In the genomic region with DNA sequence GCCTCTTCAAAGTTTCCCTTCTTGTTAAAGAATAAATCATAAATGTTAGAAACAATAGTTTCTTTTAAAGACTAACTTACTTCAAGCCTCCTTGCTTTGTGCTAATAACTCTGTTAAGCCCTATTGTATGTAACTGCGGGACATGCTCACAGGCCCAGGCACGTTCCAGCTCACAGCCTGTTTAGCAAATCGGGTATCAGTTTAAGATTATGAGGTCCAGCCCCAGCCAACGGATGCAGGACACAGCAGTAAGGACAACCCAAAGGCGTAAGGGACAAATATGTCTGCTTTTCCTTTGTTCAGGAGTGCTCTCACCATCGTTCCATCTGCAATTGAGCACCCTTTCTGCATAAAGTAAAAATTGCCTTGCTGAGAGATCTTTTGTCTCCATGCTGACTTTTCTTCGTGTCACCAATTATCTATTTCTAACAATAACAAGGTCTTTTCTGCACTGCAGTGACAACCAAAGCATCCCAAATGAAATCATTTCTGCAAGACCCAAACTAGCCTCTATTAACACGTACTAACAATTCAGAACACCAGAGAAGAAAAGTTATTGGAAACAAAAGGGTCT, we compare ENCODE assay signal across 8 cellular contexts. TPM values are rescaled to one million over a fixed set of nuclear protein-coding genes. Genes with fewer than 3 reads are reported as not detected.
DNase-seq lines count a peak whose midpoint lies in the region; ATAC-seq and TF ChIP-seq lines count a peak whose summit lies in the region.

No MANE protein-coding gene starts in this region.

- peaks cover 33% of the 10 kb centered on the region for H3K79me2 ChIP-seq in mesendoderm (ENCODE audit: control insufficient read depth, insufficient read depth, low read length)

- no peak overlapping the region for H2BK5ac ChIP-seq in mesendoderm (ENCODE audit: low read length)

- H3K4me3 Mint-ChIP-seq in HFFc6 (peak overlapping the region; percentile 96), MCF 10A (ENCODE audit: unreplicated experiment) (peak overlapping the region; percentile 91)

- H3K9me3 Mint-ChIP-seq in HFFc6 (no peaks in the 10 kb centered on the region; the same call in 1 of the 2 replicates), MCF 10A (ENCODE audit: unreplicated experiment) (no peaks in the 10 kb centered on the region)

- H4K5ac ChIP-seq in mesendoderm (ENCODE audit: low read length) = no peak overlapping the region

- peaks cover 2% of the 10 kb centered on the region; the same call in 1 of the 2 replicates for H3K27me3 Mint-ChIP-seq in HFFc6 (ENCODE audit: insufficient read depth)
- H3K27me3 Mint-ChIP-seq in MCF 10A (ENCODE audit: insufficient read depth, unreplicated experiment) = no peaks in the 10 kb centered on the region

- H3K56ac ChIP-seq in mesendoderm (ENCODE audit: low read length) = peak overlapping the region; percentile 99

- H3K27me3 ChIP-seq in mesendoderm (ENCODE audit: insufficient read depth, low read length, poor library complexity) = no peaks in the 10 kb centered on the region

- POLR2A ChIA-PET in AG04449 (lab: Yijun Ruan, JAX) (no interaction called here), MCF 10A (lab: Yijun Ruan, JAX) (interaction anchor here (1.0 to 6.4 kb wide), 3 partner anchors 18 to 28 kb away, joined by 3 to 79 read pairs (median 3); partner anchors contain the start of gene TMEM14C)

- H2BK120ac ChIP-seq in mesendoderm (ENCODE audit: low read depth, low read length) = no peak overlapping the region

- no peak overlapping the region for H4K8ac ChIP-seq in mesendoderm (ENCODE audit: low read depth, low read length)

- no peak overlapping the region for H3K4ac ChIP-seq in mesendoderm (ENCODE audit: low read depth, low read length)

- H3K4me1 ChIP-seq in mesendoderm (ENCODE audit: control insufficient read depth, low read depth, low read length) = peaks cover 2% of the 10 kb centered on the region

- H3K9ac ChIP-seq in mesendoderm (ENCODE audit: low read length) = peak overlapping the region; percentile 98

- ATAC-seq in GM18907 (IDR thresholded peaks at IDR 0.05; ENCODE audit: unreplicated experiment) (no peak), GM18861 (IDR thresholded peaks at IDR 0.05; ENCODE audit: unreplicated experiment) (no peak)

- peak overlapping the region; percentile 53 for H3K4me2 ChIP-seq in mesendoderm (ENCODE audit: low read length)

- CTCF ChIA-PET in AG04449 (lab: Yijun Ruan, JAX) (interaction anchor here (1.0 kb wide), 1 partner anchor 262 kb away, joined by 3 read pairs; no protein-coding TSS in a partner anchor), MCF 10A (lab: Yijun Ruan, JAX) (interaction anchor here (0.6 to 1.0 kb wide), 5 partner anchors 9 to 376 kb away, joined by 3 to 5 read pairs (median 4); no protein-coding TSS in a partner anchor)

- H3K27ac ChIP-seq in mesendoderm (ENCODE audit: low read depth, low read length) = no peak overlapping the region

- H3K18ac ChIP-seq in mesendoderm (ENCODE audit: low read length) = no peak overlapping the region

- DNase-seq in AG04449 (ENCODE audit: low read depth, low spot score) = no peak
- no peak for DNase-seq in HFFc6
- no peak for DNase-seq in MCF 10A (ENCODE audit: unreplicated experiment)
- peak; percentile 26 for DNase-seq in mesendoderm
- no peak for DNase-seq in NCI-H2081 treated with DMSO at 0.1 percent for 48 hours (lab: John Stamatoyannopoulos, UW)
- DNase-seq in NCI-H510A (lab: John Stamatoyannopoulos, UW) = no peak

- no peaks in the 10 kb centered on the region for H3K36me3 ChIP-seq in mesendoderm (ENCODE audit: control insufficient read depth, insufficient read depth, low read length)

- intact Hi-C loops in MCF 10A (cut with micrococcal nuclease) = no loop called here

- H2AK5ac ChIP-seq in mesendoderm (ENCODE audit: low read length) = no peak overlapping the region

- no peak overlapping the region for H2BK15ac ChIP-seq in mesendoderm (replicated peaks; ENCODE audit: low read depth)

- H3K79me1 ChIP-seq in mesendoderm (ENCODE audit: low read length) = peaks cover 6% of the 10 kb centered on the region

- TF ChIP-seq CTCF in AG04449 (IDR thresholded peaks at IDR 0.05; ENCODE audit: insufficient read depth, low read length, missing control alignments) = no peak
- TF ChIP-seq CTCF in HFFc6 (IDR thresholded peaks at IDR 0.05) = no peak
- TF ChIP-seq CTCF in MCF 10A (IDR thresholded peaks at IDR 0.05; ENCODE audit: unreplicated experiment) = no peak

- H3K36me3 Mint-ChIP-seq in HFFc6 (ENCODE audit: low read depth) (peaks cover 18% of the 10 kb centered on the region), MCF 10A (ENCODE audit: insufficient read depth, unreplicated experiment) (peaks cover 12% of the 10 kb centered on the region)

- no TSS peak for BruUV-seq in MCF 10A (replicated peaks; lab: Mats Ljungman, UMichigan)

- peak overlapping the region; percentile 19 for H3K23ac ChIP-seq in mesendoderm (ENCODE audit: low read length)

- H3K4me1 Mint-ChIP-seq in HFFc6 (ENCODE audit: low read depth) (peaks cover 25% of the 10 kb centered on the region), MCF 10A (ENCODE audit: insufficient read depth, unreplicated experiment) (peaks cover 5% of the 10 kb centered on the region)

- H3K27ac Mint-ChIP-seq in HFFc6 (peak overlapping the region; percentile 72), MCF 10A (ENCODE audit: low read depth, unreplicated experiment) (peak overlapping the region; percentile 100)

- WGBS in mesendoderm (ENCODE audit: extremely low coverage, insufficient coverage, low lambda C conversion rate) = no CpG with 5 or more reads among the region's 8 CpGs

- H3K4me3 ChIP-seq in AG04449 (ENCODE audit: low read depth, low read length) = peak overlapping the region; percentile 99
- H3K4me3 ChIP-seq in mesendoderm (ENCODE audit: low read length) = peak overlapping the region; percentile 99

RNA-seq across cellular contexts. Expression of gene C6orf52, which starts 1.4 kb away (rescaled TPM):
- total RNA-seq in HFFc6 (2021; fragmentation: NEBNext Ultra II Directional; extraction: Animal tissue kit (Norgen Biotek cat#: 25700)) = not detected
- total RNA-seq in MCF 10A (2022) = 5.0 and 6.5 TPM in 2 replicates
- polyA plus RNA-seq in mesendoderm (2013, experiment 1 of 2) = 2.3 TPM
- 2.0 TPM for polyA plus RNA-seq in mesendoderm (2013, experiment 2 of 2)

RNA-seq across cellular contexts. Expression of gene PAK1IP1, which starts 1.7 kb away (rescaled TPM):
- total RNA-seq in HFFc6 (2021; fragmentation: NEBNext Ultra II Directional; extraction: Animal tissue kit (Norgen Biotek cat#: 25700)) = 10 to 100 TPM; 18.2 to 23.1 (median 19.4) TPM
- 27.0 and 38.1 TPM in 2 replicates for total RNA-seq in MCF 10A (2022)
- 84.9 TPM for polyA plus RNA-seq in mesendoderm (2013, experiment 1 of 2)
- polyA plus RNA-seq in mesendoderm (2013, experiment 2 of 2) = 92.9 TPM

RNA-seq across cellular contexts. Expression of gene TMEM14C, which starts 29.8 kb away (rescaled TPM):
- total RNA-seq in HFFc6 (2021; fragmentation: NEBNext Ultra II Directional; extraction: Animal tissue kit (Norgen Biotek cat#: 25700)) = 100 to 1,000 TPM; 140 to 158 (median 145) TPM
- 159 and 160 TPM in 2 replicates for total RNA-seq in MCF 10A (2022)
- 183 TPM for polyA plus RNA-seq in mesendoderm (2013, experiment 1 of 2)
- 184 TPM for polyA plus RNA-seq in mesendoderm (2013, experiment 2 of 2)

RNA-seq across cellular contexts. Expression of gene TMEM14B, which starts 54.6 kb away (rescaled TPM):
- total RNA-seq in HFFc6 (2021; fragmentation: NEBNext Ultra II Directional; extraction: Animal tissue kit (Norgen Biotek cat#: 25700)) = 100 to 1,000 TPM in 1 of 6 experiments, 10 to 100 TPM in 5; 82.7 to 113 (median 96.7) TPM
- 122 and 143 TPM in 2 replicates for total RNA-seq in MCF 10A (2022)
- 112 TPM for polyA plus RNA-seq in mesendoderm (2013, experiment 1 of 2)
- polyA plus RNA-seq in mesendoderm (2013, experiment 2 of 2) = 114 TPM
